ENCODE assay signal across 1 cellular context in genomic region chr17:17809527-17810373, GRCh38.
TF ChIP-seq lines count a peak whose summit lies in the region.

No MANE protein-coding gene starts in this region.

TF ChIP-seq in HepG2, 621 proteins besides CTCF, POLR2A, EP300 and RAD21 (continued from another document):
- 0 out of 2 replicates have a peak, but pooled peaks have one; percentile 36 for TF ChIP-seq POLR2G (IDR thresholded peaks at IDR 0.05; ENCODE audit: low read depth, low read length)
- peak; percentile 66 for TF ChIP-seq SRSF4 (IDR thresholded peaks at IDR 0.05; ENCODE audit: low read depth, low read length, poor library complexity, severe bottlenecking)
- TF ChIP-seq KDM2A (CRISPR knock-in tag; IDR thresholded peaks at IDR 0.05; ENCODE audit: borderline replicate concordance, low read depth) = no peak
- TF ChIP-seq RELA (CRISPR knock-in tag; IDR thresholded peaks at IDR 0.05) = no peak
- no peak for TF ChIP-seq CBX5 (CRISPR knock-in tag; IDR thresholded peaks at IDR 0.05; ENCODE audit: borderline replicate concordance)
- TF ChIP-seq TOE1 (CRISPR knock-in tag; IDR thresholded peaks at IDR 0.05) = no peak
- no peak for TF ChIP-seq SOX6 (IDR thresholded peaks at IDR 0.05)
- TF ChIP-seq SOX6 (CRISPR knock-in tag; IDR thresholded peaks at IDR 0.05) = no peak
- TF ChIP-seq ZNF879 (CRISPR knock-in tag; IDR thresholded peaks at IDR 0.05) = no peak
- TF ChIP-seq ZNF292 (CRISPR knock-in tag; IDR thresholded peaks at IDR 0.05; ENCODE audit: borderline replicate concordance, low read depth) = no peak
- TF ChIP-seq ZBTB25 (CRISPR knock-in tag; IDR thresholded peaks at IDR 0.05) = no peak
- TF ChIP-seq TFAP4 (IDR thresholded peaks at IDR 0.05; ENCODE audit: borderline replicate concordance, low read depth) = no peak
- no peak for TF ChIP-seq ZNF251 (CRISPR knock-in tag; IDR thresholded peaks at IDR 0.05)
- no peak for TF ChIP-seq NKX3-1 (CRISPR knock-in tag; IDR thresholded peaks at IDR 0.05)
- no peak for TF ChIP-seq POGZ (CRISPR knock-in tag; IDR thresholded peaks at IDR 0.05)
- TF ChIP-seq KAT8 (CRISPR knock-in tag; IDR thresholded peaks at IDR 0.05) = no peak
- no peak for TF ChIP-seq FLYWCH1 (CRISPR knock-in tag; IDR thresholded peaks at IDR 0.05)
- no peak for TF ChIP-seq GLI4 (CRISPR knock-in tag; IDR thresholded peaks at IDR 0.05; ENCODE audit: borderline replicate concordance)
- no peak for TF ChIP-seq TBL1XR1 (IDR thresholded peaks at IDR 0.05; ENCODE audit: borderline replicate concordance, low read length, partially characterized antibody)
- peak; percentile 45 for TF ChIP-seq AGO1 (IDR thresholded peaks at IDR 0.05; ENCODE audit: low read depth, low read length, poor library complexity, severe bottlenecking)
- no peak for TF ChIP-seq ZSCAN21 (CRISPR knock-in tag; IDR thresholded peaks at IDR 0.05; ENCODE audit: borderline replicate concordance)
- TF ChIP-seq ZNF224 (CRISPR knock-in tag; IDR thresholded peaks at IDR 0.05) = no peak
- TF ChIP-seq ZNF256 (CRISPR knock-in tag; conservative IDR thresholded peaks at IDR 0.05) = no peak
- no peak for TF ChIP-seq MEIS1 (CRISPR knock-in tag; IDR thresholded peaks at IDR 0.05; ENCODE audit: borderline replicate concordance)
- TF ChIP-seq RBM22 (optimal IDR thresholded peaks at IDR 0.05; ENCODE audit: low read length) = no peak
- peak; percentile 78; the same call in 1 of the 2 replicates for TF ChIP-seq ZBTB33 (CRISPR knock-in tag; IDR thresholded peaks at IDR 0.05)
- TF ChIP-seq KLF16 (CRISPR knock-in tag; IDR thresholded peaks at IDR 0.05) = no peak
- no peak for TF ChIP-seq SNAI1 (CRISPR knock-in tag; IDR thresholded peaks at IDR 0.05; ENCODE audit: borderline replicate concordance)
- no peak for TF ChIP-seq PREB (CRISPR knock-in tag; IDR thresholded peaks at IDR 0.05)
- TF ChIP-seq PRDM15 (CRISPR knock-in tag; IDR thresholded peaks at IDR 0.05) = peak; percentile 98
- TF ChIP-seq YY1 (IDR thresholded peaks at IDR 0.05; ENCODE audit: insufficient read depth, insufficient replicate concordance, low read depth, low read length) = no peak
- no peak for TF ChIP-seq SIX1 (CRISPR knock-in tag; IDR thresholded peaks at IDR 0.05; ENCODE audit: borderline replicate concordance)
- TF ChIP-seq ARID5B (CRISPR knock-in tag; IDR thresholded peaks at IDR 0.05) = no peak
- no peak for TF ChIP-seq KLF15 (CRISPR knock-in tag; IDR thresholded peaks at IDR 0.05; ENCODE audit: borderline replicate concordance)
- no peak for TF ChIP-seq KLF6 (CRISPR knock-in tag; IDR thresholded peaks at IDR 0.05)
- peak; percentile 13; the same call in 1 of the 2 replicates for TF ChIP-seq PATZ1 (CRISPR knock-in tag; IDR thresholded peaks at IDR 0.05)
- TF ChIP-seq ZNF639 (CRISPR knock-in tag; conservative IDR thresholded peaks at IDR 0.05) = no peak
TF ChIP-seq in HepG2: peak in this region for 7.
